Comparison of ENCODE assay signal across 17 cellular contexts in genomic region chr7:5210751-5211338, GRCh38.
"Had no signal": no experiment of that assay in that cellular context is flagged by ENCODE, and none has a peak within 500 bp of the region (broad histone marks: within the 10 kb centered on the region; RNA-seq: fewer than 3 reads in every experiment).

No MANE protein-coding gene starts in this region.

- H3K4me3 Mint-ChIP-seq: activated CD4-positive, alpha-beta memory T cell treated with anti-CD3 and anti-CD28 coated beads, Interleukin-2, amount 10 ng/mL, durations not matched to agents 7 days and 5 days; activated CD8-positive, alpha-beta memory T cell treated with anti-CD3 and anti-CD28 coated beads, Interleukin-2, amount 10 ng/mL, durations not matched to agents 7 days and 5 days; activated naive CD8-positive, alpha-beta T cell; activated T-cell treated with anti-CD3 and anti-CD28 coated beads, Interleukin-2, amount 50 U/mL, for 4 hours; stimulated activated naive CD8-positive, alpha-beta T cell treated with anti-CD3 and anti-CD28 coated beads, Interleukin-15, amount 100 ng/mL, for 72 hours had no signal

- H2AFZ ChIP-seq: hepatocyte had no signal

- ATAC-seq: activated CD8-positive, alpha-beta memory T cell treated with anti-CD3 and anti-CD28 coated beads, Interleukin-2, amount 10 ng/mL, durations not matched to agents 7 days and 5 days; activated T-cell treated with anti-CD3 and anti-CD28 coated beads, Interleukin-2, amount 50 U/mL, for 4 hours; stimulated activated naive CD8-positive, alpha-beta T cell treated with anti-CD3 and anti-CD28 coated beads, Interleukin-15, amount 100 ng/mL, for 72 hours had no signal

- H3K4me3 ChIP-seq: hepatocyte, skin epidermis had no signal

- H3K4me2 ChIP-seq: hepatocyte had no signal

- H3K27me3 Mint-ChIP-seq: activated CD4-positive, alpha-beta memory T cell treated with anti-CD3 and anti-CD28 coated beads, Interleukin-2, amount 10 ng/mL, durations not matched to agents 7 days and 5 days; activated CD8-positive, alpha-beta memory T cell treated with anti-CD3 and anti-CD28 coated beads, Interleukin-2, amount 10 ng/mL, durations not matched to agents 7 days and 5 days; activated naive CD8-positive, alpha-beta T cell; stimulated activated naive CD8-positive, alpha-beta T cell treated with anti-CD3 and anti-CD28 coated beads, Interleukin-15, amount 100 ng/mL, for 72 hours had no signal

- H3K27ac Mint-ChIP-seq: activated CD4-positive, alpha-beta memory T cell treated with anti-CD3 and anti-CD28 coated beads, Interleukin-2, amount 10 ng/mL, durations not matched to agents 7 days and 5 days; activated CD8-positive, alpha-beta memory T cell treated with anti-CD3 and anti-CD28 coated beads, Interleukin-2, amount 10 ng/mL, durations not matched to agents 7 days and 5 days had no signal

- H3K9me3 Mint-ChIP-seq: activated CD4-positive, alpha-beta memory T cell treated with anti-CD3 and anti-CD28 coated beads, Interleukin-2, amount 10 ng/mL, durations not matched to agents 7 days and 5 days; activated T-cell treated with anti-CD3 and anti-CD28 coated beads, Interleukin-2, amount 50 U/mL, for 4 hours; stimulated activated naive CD8-positive, alpha-beta T cell treated with anti-CD3 and anti-CD28 coated beads, Interleukin-15, amount 100 ng/mL, for 72 hours had no signal

- H3K27me3 ChIP-seq: hepatocyte had no signal

- H3K27ac ChIP-seq: hepatocyte, skin epidermis had no signal

- DNase-seq: activated CD4-positive, alpha-beta memory T cell treated with anti-CD3 and anti-CD28 coated beads, Interleukin-2, amount 10 ng/mL, durations not matched to agents 7 days and 5 days; activated CD4-positive, alpha-beta T cell treated with anti-CD3 and anti-CD28 coated beads for 48 hours; activated CD4-positive, CD25-positive, alpha-beta regulatory T cell; activated CD8-positive, alpha-beta memory T cell treated with anti-CD3 and anti-CD28 coated beads, Interleukin-2, amount 10 ng/mL, durations not matched to agents 7 days and 5 days; activated gamma-delta T cell treated with Interleukin-2 at 50 U/mL for 16 hours; activated T-cell treated with anti-CD3 and anti-CD28 coated beads, Interleukin-2, amount 50 U/mL, for 4 hours; amniotic stem cell; foreskin fibroblast; occipital lobe; retina; stimulated activated CD4-positive, alpha-beta T cell treated with anti-CD3 and anti-CD28 coated beads, Interleukin-15, amount 100 ng/mL, for 24 hours; stimulated activated CD4-positive, alpha-beta T cell treated with anti-CD3 and anti-CD28 coated beads, Interleukin-2, amount 100 ng/mL, for 48 hours; stimulated activated naive CD8-positive, alpha-beta T cell treated with anti-CD3 and anti-CD28 coated beads, Interleukin-15, amount 100 ng/mL, for 72 hours; trophoblast cell had no signal
